Comparison of ENCODE assay signal across 11 cellular contexts in the genomic region with DNA sequence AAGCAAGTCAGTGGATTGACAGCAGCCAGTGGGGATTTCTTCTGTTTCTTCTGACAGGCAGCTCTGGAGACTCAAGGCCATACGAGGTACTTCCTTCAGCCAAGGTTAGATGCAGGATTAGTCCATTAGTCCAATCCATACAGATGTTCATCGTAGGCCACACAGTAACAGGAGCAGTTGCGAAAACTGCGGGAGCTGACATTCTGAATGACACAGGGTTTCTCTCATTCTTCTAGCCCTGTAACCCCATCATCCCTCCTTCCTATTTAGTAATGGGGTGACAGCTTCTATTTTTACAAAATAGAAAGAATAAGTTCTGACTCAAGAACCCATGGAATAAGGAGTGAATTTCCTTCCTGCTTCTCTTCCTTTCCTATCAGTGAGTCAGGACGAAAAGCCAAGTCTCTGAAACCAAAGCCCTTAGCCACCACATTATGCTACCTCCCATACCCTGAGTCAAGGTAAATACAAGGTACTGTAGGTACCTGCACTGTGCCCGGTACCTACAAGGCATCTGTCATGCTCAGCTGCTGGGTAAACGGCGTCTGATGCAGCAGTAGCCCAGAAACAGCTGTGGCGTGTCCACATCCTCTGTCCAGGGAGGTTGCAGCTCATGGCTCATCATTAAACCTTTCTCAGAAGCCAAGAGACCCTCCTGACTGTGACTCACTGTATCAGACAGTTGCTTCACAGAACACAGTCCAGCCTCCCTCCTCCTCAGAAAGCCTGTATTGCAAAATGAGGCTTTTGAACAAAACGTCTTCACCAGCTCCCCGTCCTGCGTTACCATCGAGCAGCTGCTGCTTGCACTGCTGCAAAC.
DNase-seq lines count a peak whose midpoint lies in the region.
"Had no signal": no experiment of that assay in that cellular context is flagged by ENCODE, and none has a peak within 500 bp of the region (broad histone marks: within the 10 kb centered on the region; RNA-seq: fewer than 3 reads in every experiment).

No MANE protein-coding gene starts in this region.

- peak; percentile 66 for DNase-seq in GM04504 (ENCODE audit: low read depth)
- DNase-seq in RPMI7951 (ENCODE audit: low read depth) = peak; percentile 57
- DNase-seq in foreskin melanocyte = peak; percentile 67
- peak; percentile 92 for DNase-seq in skeletal muscle cell (ENCODE audit: low read depth)
- DNase-seq in NCI-H1092 (lab: John Stamatoyannopoulos, UW) = no peak
- no peak for DNase-seq in NCI-H1048 (lab: John Stamatoyannopoulos, UW)
- DNase-seq in stimulated activated CD4-positive, alpha-beta T cell treated with anti-CD3 and anti-CD28 coated beads, Interleukin-4, amount 100 ng/mL, for 1 hour = no peak
- no peak for DNase-seq in activated CD8-positive, alpha-beta memory T cell treated with anti-CD3 and anti-CD28 coated beads for 24 hours
- DNase-seq: effector CD8-positive, alpha-beta T cell; NCI-H524 treated with DMSO at 0.1 percent for 48 hours had no signal

- no peak overlapping the region for H3K4me3 ChIP-seq in skeletal muscle cell (ENCODE audit: low read depth, low read length)
- H3K4me3 ChIP-seq: thoracic aorta had no signal

Comparison
In these comparisons a context has a peak if more than half of its experiments do, and no peak if none do; other contexts are left out.
1. DNase-seq: peak in GM04504 (single experiment), RPMI7951 (single experiment), foreskin melanocyte (single experiment) and skeletal muscle cell (single experiment); none in NCI-H1092 (single experiment), NCI-H1048 (single experiment), stimulated activated CD4-positive, alpha-beta T cell treated with anti-CD3 and anti-CD28 coated beads, Interleukin-4, amount 100 ng/mL, for 1 hour (single experiment) and activated CD8-positive, alpha-beta memory T cell treated with anti-CD3 and anti-CD28 coated beads for 24 hours (single experiment).